Comparison of ENCODE assay signal across 1 cellular context in genomic region chr11:44823006-44823405, GRCh38.
TF ChIP-seq lines count a peak whose summit lies in the region.

No MANE protein-coding gene starts in this region.

TF ChIP-seq in endothelial cell of umbilical vein, 7 proteins besides CTCF, POLR2A, EP300 and RAD21:
- TF ChIP-seq MYC (IDR thresholded peaks at IDR 0.05; ENCODE audit: low read depth, low read length) (no peak), FOS (IDR thresholded peaks at IDR 0.05; ENCODE audit: borderline replicate concordance, insufficient read depth, low read length) (no peak), EZH2 (IDR thresholded peaks at IDR 0.05; ENCODE audit: borderline replicate concordance, low read depth, low read length, severe bottlenecking) (no peak), GATA2 (IDR thresholded peaks at IDR 0.05; ENCODE audit: insufficient read depth, insufficient read length, low read depth, low read length) (no peak), POLR2AphosphoS5 (IDR thresholded peaks at IDR 0.05; ENCODE audit: insufficient read depth, low read depth, low read length) (no peak), JUN (IDR thresholded peaks at IDR 0.05; ENCODE audit: borderline replicate concordance, insufficient read depth, insufficient read length, low read depth) (no peak)
- TF ChIP-seq, protein P1, sequence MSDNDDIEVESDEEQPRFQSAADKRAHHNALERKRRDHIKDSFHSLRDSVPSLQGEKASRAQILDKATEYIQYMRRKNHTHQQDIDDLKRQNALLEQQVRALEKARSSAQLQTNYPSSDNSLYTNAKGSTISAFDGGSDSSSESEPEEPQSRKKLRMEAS (IDR thresholded peaks at IDR 0.05; ENCODE audit: insufficient read depth, insufficient read length): no peak
